3 cellular contexts compared by ENCODE assay signal in genomic region chr6:118083711-118084110, GRCh38.
"Had no signal": no experiment of that assay in that cellular context is flagged by ENCODE, and none has a peak within 500 bp of the region (broad histone marks: within the 10 kb centered on the region; RNA-seq: fewer than 3 reads in every experiment).

No MANE protein-coding gene starts in this region.

- DNase-seq: GDM1, GF-D8 had no signal

- H3K4me3 ChIP-seq: GM12878 had no signal

- ATAC-seq: GM12878 had no signal
